ENCODE assay signal across 25 cellular contexts in the genomic region with DNA sequence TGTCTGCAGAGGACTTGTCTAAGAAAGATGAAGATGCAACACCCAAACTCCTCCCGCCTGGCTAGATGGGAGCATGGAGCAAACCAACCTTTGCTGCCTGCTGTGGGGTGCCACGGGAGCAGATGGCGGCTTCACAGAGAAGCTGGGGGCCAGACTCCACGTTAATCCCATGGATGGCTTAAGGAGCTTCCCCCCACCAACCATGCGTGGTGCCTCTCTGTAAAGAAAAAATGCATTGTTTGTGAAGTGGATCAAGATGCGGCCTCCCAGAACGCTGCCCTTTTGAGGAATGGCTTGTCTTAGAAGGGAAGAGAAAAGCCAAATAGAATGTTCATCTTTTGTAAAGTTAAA.
"Had no signal": no experiment of that assay in that cellular context is flagged by ENCODE, and none has a peak within 500 bp of the region (broad histone marks: within the 10 kb centered on the region; RNA-seq: fewer than 3 reads in every experiment).

No MANE protein-coding gene starts in this region.

- FAIRE-seq: endothelial cell of umbilical vein, TTC549 had no signal

- H3K4me1 ChIP-seq: esophagus muscularis mucosa, gastroesophageal sphincter had no signal

- H3K9me3 Mint-ChIP-seq: activated B cell treated with CpG ODN at 0.5 μM for 24 hours; activated CD8-positive, alpha-beta T cell treated with anti-CD3 and anti-CD28 coated beads for 36 hours; activated naive CD4-positive, alpha-beta T cell treated with anti-CD3 and anti-CD28 coated beads, Interleukin-2, amount 10 ng/mL, durations not matched to agents 7 days and 5 days; activated naive CD8-positive, alpha-beta T cell treated with anti-CD3 and anti-CD28 coated beads, Interleukin-2, amount 50 U/mL, for 24 hours; activated T-cell treated with anti-CD3 and anti-CD28 coated beads, Interleukin-2, amount 50 U/mL, for 4 hours; naive B cell; T-helper 2 cell treated with Interferon-gamma antibody and Interleukin-4, amounts not matched to agents 5 μg/mL and 100 μg/mL, for 36 hours; type B pancreatic cell had no signal

- H3K27me3 Mint-ChIP-seq: activated B cell treated with CpG ODN at 0.5 μM for 24 hours; activated CD8-positive, alpha-beta T cell treated with anti-CD3 and anti-CD28 coated beads for 36 hours; activated naive CD4-positive, alpha-beta T cell treated with anti-CD3 and anti-CD28 coated beads, Interleukin-2, amount 10 ng/mL, durations not matched to agents 7 days and 5 days; activated naive CD8-positive, alpha-beta T cell treated with anti-CD3 and anti-CD28 coated beads, Interleukin-2, amount 50 U/mL, for 24 hours; naive B cell; type B pancreatic cell had no signal

- ATAC-seq: activated CD8-positive, alpha-beta T cell treated with anti-CD3 and anti-CD28 coated beads for 36 hours; activated naive CD8-positive, alpha-beta T cell treated with anti-CD3 and anti-CD28 coated beads, Interleukin-2, amount 50 U/mL, for 24 hours; activated T-cell treated with anti-CD3 and anti-CD28 coated beads, Interleukin-2, amount 50 U/mL, for 4 hours; heart right ventricle; stimulated activated naive CD8-positive, alpha-beta T cell treated with anti-CD3 and anti-CD28 coated beads, Interleukin-15, Interleukin-2, amounts not matched to agents 100 U/mL and 50 U/mL, for 24 hours had no signal

- H3K9me3 ChIP-seq: esophagus muscularis mucosa, gastroesophageal sphincter, heart right ventricle, left ventricle myocardium inferior, mucosa of descending colon had no signal

- DNase-seq: activated B cell treated with CpG ODN at 0.5 μM for 24 hours; activated CD4-positive, alpha-beta T cell treated with anti-CD3 and anti-CD28 coated beads for 48 hours; activated CD8-positive, alpha-beta T cell treated with anti-CD3 and anti-CD28 coated beads for 36 hours; activated naive CD4-positive, alpha-beta T cell treated with anti-CD3 and anti-CD28 coated beads, Interleukin-2, amount 10 ng/mL, durations not matched to agents 7 days and 5 days; activated naive CD8-positive, alpha-beta T cell treated with anti-CD3 and anti-CD28 coated beads, Interleukin-2, amount 50 U/mL, for 24 hours; activated T-cell treated with anti-CD3 and anti-CD28 coated beads, Interleukin-2, amount 50 U/mL, for 4 hours; aorta; brain microvascular endothelial cell; cerebellar nuclear complex; cortex of kidney; heart right ventricle; left ventricle myocardium inferior; mesenchymal stem cell; naive B cell; stimulated activated CD4-positive, alpha-beta T cell treated with anti-CD3 and anti-CD28 coated beads, Interleukin-12 subunit alpha, Interleukin-12 subunit beta, amount 100 ng/mL, for 4 hours; stimulated activated CD4-positive, alpha-beta T cell treated with anti-CD3 and anti-CD28 coated beads, Interleukin-2, amount 100 ng/mL, for 24 hours; stimulated activated naive CD8-positive, alpha-beta T cell treated with anti-CD3 and anti-CD28 coated beads, Interleukin-15, Interleukin-2, amounts not matched to agents 100 U/mL and 50 U/mL, for 24 hours; substantia nigra had no signal

- H3K27ac Mint-ChIP-seq: activated B cell treated with CpG ODN at 0.5 μM for 24 hours; activated CD8-positive, alpha-beta T cell treated with anti-CD3 and anti-CD28 coated beads for 36 hours; activated naive CD8-positive, alpha-beta T cell treated with anti-CD3 and anti-CD28 coated beads, Interleukin-2, amount 50 U/mL, for 24 hours; T-helper 2 cell treated with Interferon-gamma antibody and Interleukin-4, amounts not matched to agents 5 μg/mL and 100 μg/mL, for 36 hours had no signal

- H3K4me1 Mint-ChIP-seq: activated B cell treated with CpG ODN at 0.5 μM for 24 hours, naive B cell had no signal

- H3K27me3 ChIP-seq: brain microvascular endothelial cell, esophagus muscularis mucosa, gastroesophageal sphincter, heart right ventricle had no signal

- H3K27ac ChIP-seq: brain microvascular endothelial cell, esophagus muscularis mucosa, gastroesophageal sphincter, heart right ventricle, left ventricle myocardium inferior had no signal

- H3K4me3 ChIP-seq: esophagus muscularis mucosa, gastroesophageal sphincter, heart right ventricle, left ventricle myocardium inferior, mucosa of descending colon had no signal

- H3K4me3 Mint-ChIP-seq: activated B cell treated with CpG ODN at 0.5 μM for 24 hours; activated CD8-positive, alpha-beta T cell treated with anti-CD3 and anti-CD28 coated beads for 36 hours; activated naive CD4-positive, alpha-beta T cell treated with anti-CD3 and anti-CD28 coated beads, Interleukin-2, amount 10 ng/mL, durations not matched to agents 7 days and 5 days; activated naive CD8-positive, alpha-beta T cell treated with anti-CD3 and anti-CD28 coated beads, Interleukin-2, amount 50 U/mL, for 24 hours; activated T-cell treated with anti-CD3 and anti-CD28 coated beads, Interleukin-2, amount 50 U/mL, for 4 hours; T-helper 2 cell treated with Interferon-gamma antibody and Interleukin-4, amounts not matched to agents 5 μg/mL and 100 μg/mL, for 36 hours; type B pancreatic cell had no signal
